19 cellular contexts compared by ENCODE assay signal in genomic region chr3:14396293-14396692, GRCh38. TPM values are rescaled to one million over a fixed set of nuclear protein-coding genes. Genes with fewer than 3 reads are reported as not detected.
DNase-seq lines count a peak whose midpoint lies in the region; ATAC-seq and TF ChIP-seq lines count a peak whose summit lies in the region.
"Had no signal": no experiment of that assay in that cellular context is flagged by ENCODE, and none has a peak within 500 bp of the region (broad histone marks: within the 10 kb centered on the region; RNA-seq: fewer than 3 reads in every experiment).

No MANE protein-coding gene starts in this region.

- no peak overlapping the region for H4K12ac ChIP-seq in trophoblast cell (ENCODE audit: low read depth, low read length)

- peak overlapping the region; percentile 10 for H3K4me3 Mint-ChIP-seq in T-helper 1 cell treated with Interleukin-12 subunit alpha and Interleukin-12 subunit beta and Interleukin-4 antibody, amounts not matched to agents 30 μg/mL and 1 μg/mL, for 36 hours
- H3K4me3 Mint-ChIP-seq in memory B cell = no peak overlapping the region

- no peak overlapping the region for H3K18ac ChIP-seq in trophoblast cell (ENCODE audit: low read length)

- H3K14ac ChIP-seq in trophoblast cell (ENCODE audit: low read length) = no peak overlapping the region

- no peaks in the 10 kb centered on the region for H3K4me1 ChIP-seq in HEK293 (ENCODE audit: control insufficient read depth, insufficient read depth, low read length)
- H3K4me1 ChIP-seq in trophoblast cell (ENCODE audit: control insufficient read depth in 1 of 2, insufficient read depth in 2 of 2, low read length in 2 of 2) = peaks cover 20 to 21% of the 10 kb centered on the region in 2 experiments
- H3K4me1 ChIP-seq: HAP-1 had no signal

- no peaks in the 10 kb centered on the region for H3K9me3 Mint-ChIP-seq in T-helper 1 cell treated with Interleukin-12 subunit alpha and Interleukin-12 subunit beta and Interleukin-4 antibody, amounts not matched to agents 30 μg/mL and 1 μg/mL, for 36 hours
- no peaks in the 10 kb centered on the region for H3K9me3 Mint-ChIP-seq in memory B cell

- H2BK12ac ChIP-seq in trophoblast cell (ENCODE audit: low read length) = no peak overlapping the region

- no peaks in the 10 kb centered on the region for H3K27me3 ChIP-seq in trophoblast cell (ENCODE audit: insufficient read depth, low read length)
- H3K27me3 ChIP-seq: BLaER1 treated with 17β-estradiol and CSF1 and Interleukin-3, amounts not matched to agents 10 nM and 100 nM; Peyer's patch had no signal

- no peak overlapping the region for H3K27ac Mint-ChIP-seq in T-helper 1 cell treated with Interleukin-12 subunit alpha and Interleukin-12 subunit beta and Interleukin-4 antibody, amounts not matched to agents 30 μg/mL and 1 μg/mL, for 36 hours
- peak overlapping the region; percentile 28 for H3K27ac Mint-ChIP-seq in memory B cell

- DNase-seq in T-helper 1 cell (no peak), memory B cell (ENCODE audit: low spot score in 2 of 2) (no peak), trophoblast cell (no peak), left cardiac atrium (no peak), A172 (ENCODE audit: low spot score) (no peak)
- DNase-seq in activated CD4-positive, alpha-beta T cell treated with anti-CD3 and anti-CD28 coated beads for 4 hours = no peak
- DNase-seq: Karpas-422, MM.1S, NCI-H1105, NCI-H187, NCI-H446, NCI-H774, Peyer's patch had no signal

- H3K9me3 ChIP-seq in HEK293 (ENCODE audit: control insufficient read depth, insufficient read depth, low read depth, low read length) = no peaks in the 10 kb centered on the region
- no peaks in the 10 kb centered on the region for H3K9me3 ChIP-seq in trophoblast cell (ENCODE audit: insufficient read depth, low read depth, low read length)
- H3K9me3 ChIP-seq: BLaER1 treated with 17β-estradiol and CSF1 and Interleukin-3, amounts not matched to agents 10 nM and 100 nM; HAP-1; Peyer's patch had no signal

- H3K4me3 ChIP-seq in HEK293 (ENCODE audit: low read depth, low read length) (no peak overlapping the region), trophoblast cell (ENCODE audit: low read depth, low read length) (no peak overlapping the region)
- H3K4me3 ChIP-seq: BLaER1 treated with 17β-estradiol and CSF1 and Interleukin-3, amounts not matched to agents 10 nM and 100 nM; HAP-1; Peyer's patch had no signal

- CTCF ChIA-PET in HEK293 (lab: Yijun Ruan, JAX) = no interaction called here

- H3K27ac ChIP-seq in HEK293 (ENCODE audit: extremely low read depth, low read depth, low read length) = no peak overlapping the region
- H3K27ac ChIP-seq in trophoblast cell (ENCODE audit: low read depth, low read length) = no peak overlapping the region
- H3K27ac ChIP-seq: 22Rv1, Peyer's patch had no signal

- peaks cover 6% of the 10 kb centered on the region for H3K27me3 Mint-ChIP-seq in T-helper 1 cell treated with Interleukin-12 subunit alpha and Interleukin-12 subunit beta and Interleukin-4 antibody, amounts not matched to agents 30 μg/mL and 1 μg/mL, for 36 hours (ENCODE audit: low read depth)
- H3K27me3 Mint-ChIP-seq in memory B cell = no peaks in the 10 kb centered on the region

- ATAC-seq in memory B cell (ENCODE audit: low read depth) (no peak), left cardiac atrium (no peak)
- ATAC-seq: HepG2 had no signal

- H3K4me1 Mint-ChIP-seq in T-helper 1 cell treated with Interleukin-12 subunit alpha and Interleukin-12 subunit beta and Interleukin-4 antibody, amounts not matched to agents 30 μg/mL and 1 μg/mL, for 36 hours (ENCODE audit: low read depth) = peaks cover 12% of the 10 kb centered on the region
- peaks cover 22% of the 10 kb centered on the region for H3K4me1 Mint-ChIP-seq in memory B cell

- H3K4ac ChIP-seq in trophoblast cell (ENCODE audit: low read depth, low read length) = no peak overlapping the region

- H3K9ac ChIP-seq in trophoblast cell (ENCODE audit: low read length) = no peak overlapping the region

- WGBS in trophoblast cell (ENCODE audit: extremely low coverage, insufficient coverage, insufficient read length) = no CpG with 5 or more reads among the region's 2 CpGs

- no peak overlapping the region for H2BK120ac ChIP-seq in trophoblast cell (ENCODE audit: insufficient read depth, low read length, poor library complexity)

- no peak overlapping the region for H3K4me2 ChIP-seq in trophoblast cell (ENCODE audit: low read length)

- intact Hi-C loops in left cardiac atrium (cut with DNase I) = no loop called here

- no peak overlapping the region for H2BK5ac ChIP-seq in trophoblast cell (ENCODE audit: low read depth, low read length, poor library complexity)

- POLR2A ChIA-PET in HEK293 (lab: Yijun Ruan, JAX) = no interaction called here

- peaks cover 22% of the 10 kb centered on the region for H3K79me1 ChIP-seq in trophoblast cell (ENCODE audit: low read length)

- no peaks in the 10 kb centered on the region for H3K36me3 ChIP-seq in HEK293 (ENCODE audit: control insufficient read depth in 2 of 2, insufficient read depth in 1 of 2, low read length in 2 of 2)
- no peaks in the 10 kb centered on the region for H3K36me3 ChIP-seq in trophoblast cell (ENCODE audit: control insufficient read depth in 1 of 2, insufficient read depth in 2 of 2, low read length in 2 of 2)
- H3K36me3 ChIP-seq: BLaER1 treated with 17β-estradiol and CSF1 and Interleukin-3, amounts not matched to agents 10 nM and 100 nM; HAP-1; Peyer's patch had no signal

- TF ChIP-seq CTCF in HEK293 (tag by site-specific recombination; IDR thresholded peaks at IDR 0.05) = no peak

- no peak overlapping the region for H3K23ac ChIP-seq in trophoblast cell (ENCODE audit: low read length)

- H2AK5ac ChIP-seq in trophoblast cell (ENCODE audit: low read length) = peak overlapping the region; percentile 3

- H3K79me2 ChIP-seq in trophoblast cell (ENCODE audit: control insufficient read depth, insufficient read depth, low read length, poor library complexity) = no peaks in the 10 kb centered on the region

- H3K36me3 Mint-ChIP-seq in T-helper 1 cell treated with Interleukin-12 subunit alpha and Interleukin-12 subunit beta and Interleukin-4 antibody, amounts not matched to agents 30 μg/mL and 1 μg/mL, for 36 hours (ENCODE audit: low read depth) = no peaks in the 10 kb centered on the region
- H3K36me3 Mint-ChIP-seq in memory B cell = no peaks in the 10 kb centered on the region

- H4K91ac ChIP-seq in trophoblast cell (ENCODE audit: low read depth, low read length) = no peak overlapping the region

- H2AFZ ChIP-seq in trophoblast cell (ENCODE audit: insufficient read depth, low read length, poor library complexity) = no peak overlapping the region

- H4K8ac ChIP-seq in trophoblast cell (ENCODE audit: low read depth, low read length) = no peak overlapping the region

TF ChIP-seq in HEK293, 187 proteins besides CTCF, POLR2A, EP300 and RAD21 (continues in another document):
- TF ChIP-seq ZNF280D (tag by site-specific recombination; IDR thresholded peaks at IDR 0.05) (no peak), ZNF18 (tag by site-specific recombination; IDR thresholded peaks at IDR 0.05) (no peak), ZNF623 (tag by site-specific recombination; IDR thresholded peaks at IDR 0.05) (peak; percentile 99), ZBTB7A (tag by site-specific recombination; IDR thresholded peaks at IDR 0.05; ENCODE audit: low read depth) (peak; percentile 47; the same call in 1 of the 2 replicates), ZSCAN16 (tag by site-specific recombination; IDR thresholded peaks at IDR 0.05) (no peak), ZNF211 (tag by site-specific recombination; IDR thresholded peaks at IDR 0.05; ENCODE audit: low read depth) (no peak), SCRT2 (tag by site-specific recombination; IDR thresholded peaks at IDR 0.05) (no peak), SETDB1 (IDR thresholded peaks at IDR 0.05; ENCODE audit: insufficient read length, low read length) (no peak), KLF1 (tag by site-specific recombination; IDR thresholded peaks at IDR 0.05) (peak; percentile 62), KLF8 (tag by site-specific recombination; IDR thresholded peaks at IDR 0.05) (peak; percentile 72)

RNA-seq across cellular contexts. Expression of gene SLC6A6, which starts 6.1 kb away (rescaled TPM):
- 64.5 and 69.3 TPM in 2 replicates for polyA plus RNA-seq in trophoblast cell (2013)
- total RNA-seq in left cardiac atrium = 100 to 1,000 TPM in 1 of 2 donors, 10 to 100 TPM in 1; 24.4 to 180 TPM
- 26.0 and 34.2 TPM in 2 replicates for total RNA-seq in A172 (2014; rRNA removed; shearing (Covaris generic))
